Comparison of ENCODE assay signal across 8 cellular contexts in the genomic region with DNA sequence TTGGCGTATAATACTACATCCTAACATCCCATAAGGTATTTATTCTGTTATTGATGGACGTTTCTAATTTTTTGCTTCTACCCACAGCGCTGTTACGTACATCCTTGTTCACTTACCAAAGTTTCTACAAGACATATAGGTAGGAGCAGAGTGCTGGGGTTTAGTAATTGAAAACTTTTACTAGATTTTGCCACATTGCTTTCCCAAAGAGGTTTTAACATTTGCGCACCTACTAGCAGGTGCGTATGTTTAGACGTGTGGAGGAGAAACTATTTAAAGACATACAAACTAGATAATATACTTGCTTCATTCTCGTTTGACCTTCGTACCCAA. TPM values are rescaled to one million over a fixed set of nuclear protein-coding genes. Genes with fewer than 3 reads are reported as not detected.
DNase-seq lines count a peak whose midpoint lies in the region; ATAC-seq, FAIRE-seq and TF ChIP-seq lines count a peak whose summit lies in the region.

No MANE protein-coding gene starts in this region.

- H3K4me1 ChIP-seq in GM12878 (ENCODE audit: control insufficient read depth, insufficient read depth, low read length) (no peaks in the 10 kb centered on the region), mononuclear cell (ENCODE audit: insufficient read depth, low read length) (peaks cover 22% of the 10 kb centered on the region)

- TF ChIP-seq POLR2A in GM12878 (IDR thresholded peaks at IDR 0.05; ENCODE audit: low read depth, low read length): no peak

- no peak for FAIRE-seq in GM12878 (lab: Jason Lieb, UNC)

- peak overlapping the region; percentile 89 for H3K27ac ChIP-seq in GM12878 (ENCODE audit: control insufficient read depth, insufficient read depth)

- intact Hi-C loops in GM12878 (cut with micrococcal nuclease; ENCODE audit: unreplicated experiment): loop anchor here (1.0 to 5.0 kb wide), 5 partner anchors 58 to 372 kb away; partner anchors contain the start of genes LNX2, MTIF3 and POLR1D

- H3K9me3 ChIP-seq in GM12878 (replicated peaks; ENCODE audit: control insufficient read depth, insufficient read depth, low read length) (no peaks in the 10 kb centered on the region), mononuclear cell (ENCODE audit: low read depth, low read length) (no peaks in the 10 kb centered on the region)

- H3K9ac ChIP-seq in GM12878 (ENCODE audit: control insufficient read depth, insufficient read depth, low read length): peak overlapping the region; percentile 95

- CTCF ChIA-PET in GM12878 (lab: Yijun Ruan, JAX): no interaction called here

- TF ChIP-seq CTCF in GM12865 (IDR thresholded peaks at IDR 0.05; ENCODE audit: insufficient read depth, low read depth, low read length, missing control alignments) (no peak), GM12878 (IDR thresholded peaks at IDR 0.05 in 2 of 3, conservative IDR thresholded peaks at IDR 0.05 in 1 of 3; ENCODE audit: control insufficient read depth in 2 of 3, extremely low read depth in 1 of 3, insufficient read depth in 1 of 3, low read depth in 3 of 3, low read length in 3 of 3) (no peak)

- peak overlapping the region; percentile 94 for H3K4me3 ChIP-seq in GM12865 (ENCODE audit: low read depth, low read length)
- H3K4me3 ChIP-seq in GM12878: peak overlapping the region; percentile 94
- H3K4me3 ChIP-seq in mononuclear cell (ENCODE audit: low read length): peak overlapping the region; percentile 90

- SMC1A ChIA-PET in GM12878 (lab: Charles Lee; ENCODE audit: uncharacterized antibody, unreplicated experiment): no interaction called here

- WGBS in GM12878 (ENCODE audit: insufficient coverage, insufficient replicate concordance, low lambda C conversion rate, missing lambda C conversion rate): 2% methylated on average over 9 of the region's 9 CpGs

- no peaks in the 10 kb centered on the region for H4K20me1 ChIP-seq in GM12878 (ENCODE audit: control insufficient read depth, insufficient read depth)

- RAD21 ChIA-PET in GM12878 (lab: Charles Lee; ENCODE audit: unreplicated experiment): interaction anchor here (0.8 to 1.1 kb wide), 2 partner anchors 72 to 265 kb away, joined by 3 read pairs; no protein-coding TSS in a partner anchor

- in situ Hi-C loops in GM12878 (cut with MboI): loop anchor here (5.0 kb wide), 1 partner anchor 78 kb away; the partner anchor contains the start of gene USP12

- H2AFZ ChIP-seq in GM12878 (ENCODE audit: control insufficient read depth, low read depth, low read length): peak overlapping the region; percentile 97

- DNase-seq in GM12865 (ENCODE audit: low read depth): no peak
- no peak for DNase-seq in GM12878 (ENCODE audit: low read depth, low spot score)
- no peak for DNase-seq in NCI-H1436 treated with DMSO at 0.1 percent for 48 hours (lab: John Stamatoyannopoulos, UW)
- DNase-seq in MV-4-11 (lab: John Stamatoyannopoulos, UW): no peak
- DNase-seq in NCI-H510A (lab: John Stamatoyannopoulos, UW): no peak
- no peak for DNase-seq in H4 (ENCODE audit: low spot score)

- H3K27me3 ChIP-seq in GM12878 (replicated peaks in 1 of 2; ENCODE audit: control insufficient read depth in 2 of 2, insufficient read depth in 2 of 2, low read length in 1 of 2) (no peaks in the 10 kb centered on the region), mononuclear cell (ENCODE audit: insufficient read depth, low read length) (no peaks in the 10 kb centered on the region)

- ATAC-seq in HG02981 (IDR thresholded peaks at IDR 0.05; ENCODE audit: unreplicated experiment) (peak; percentile 4), GM12878 (peak; percentile 5)

- H3K79me2 ChIP-seq in GM12878 (ENCODE audit: control insufficient read depth, insufficient read depth, low read length): peaks cover 66% of the 10 kb centered on the region

- POLR2A ChIA-PET in GM12878 (lab: Charles Lee): interaction anchor here (1.1 kb wide), 1 partner anchor 76 kb away, joined by 3 read pairs; no protein-coding TSS in a partner anchor

- TSS peak; percentile 95 for BruUV-seq in GM12878 (replicated peaks; lab: Mats Ljungman, UMichigan)

- no peak for TF ChIP-seq RAD21 in GM12878 (IDR thresholded peaks at IDR 0.05; ENCODE audit: insufficient read depth, low read depth, low read length)

- H3K4me2 ChIP-seq in GM12878 (ENCODE audit: control insufficient read depth, insufficient read depth): peak overlapping the region; percentile 60

- H3K36me3 ChIP-seq in GM12878 (ENCODE audit: control insufficient read depth in 2 of 2, insufficient read depth in 2 of 2, low read length in 1 of 2): peaks cover 0 to 9% of the 10 kb centered on the region in 2 experiments; a peak in 3 of 4 replicates

- no peak for TF ChIP-seq EP300 in GM12878 (IDR thresholded peaks at IDR 0.05; ENCODE audit: borderline replicate concordance in 1 of 2, control insufficient read depth in 1 of 2, low read depth in 2 of 2, low read length in 2 of 2)

TF ChIP-seq in GM12878, 131 proteins besides CTCF, POLR2A, EP300 and RAD21:
- no peak for TF ChIP-seq BMI1 (IDR thresholded peaks at IDR 0.05; ENCODE audit: borderline replicate concordance)
- TF ChIP-seq, protein P1, sequence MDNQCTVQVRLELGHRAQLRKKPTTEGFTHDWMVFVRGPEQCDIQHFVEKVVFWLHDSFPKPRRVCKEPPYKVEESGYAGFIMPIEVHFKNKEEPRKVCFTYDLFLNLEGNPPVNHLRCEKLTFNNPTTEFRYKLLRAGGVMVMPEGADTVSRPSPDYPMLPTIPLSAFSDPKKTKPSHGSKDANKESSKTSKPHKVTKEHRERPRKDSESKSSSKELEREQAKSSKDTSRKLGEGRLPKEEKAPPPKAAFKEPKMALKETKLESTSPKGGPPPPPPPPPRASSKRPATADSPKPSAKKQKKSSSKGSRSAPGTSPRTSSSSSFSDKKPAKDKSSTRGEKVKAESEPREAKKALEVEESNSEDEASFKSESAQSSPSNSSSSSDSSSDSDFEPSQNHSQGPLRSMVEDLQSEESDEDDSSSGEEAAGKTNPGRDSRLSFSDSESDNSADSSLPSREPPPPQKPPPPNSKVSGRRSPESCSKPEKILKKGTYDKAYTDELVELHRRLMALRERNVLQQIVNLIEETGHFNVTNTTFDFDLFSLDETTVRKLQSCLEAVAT (IDR thresholded peaks at IDR 0.05): peak; percentile 13; the same call in 1 of the 2 replicates
TF ChIP-seq in GM12878: peak in this region for 1.

RNA-seq across cellular contexts. Expression of gene RPL21, which starts 0.6 kb away (rescaled TPM):
- 162 and 182 TPM in 2 replicates for total RNA-seq in GM12878 (2013; cell fraction: nucleolus; rRNA removed)
- total RNA-seq in GM12878 (2014; rRNA removed) (1,153 and 1,203 TPM in 2 replicates), GM12878 (2014; rRNA removed; fragmentation: Illumina TruSeq; extraction: Trizol) (3,751 and 3,758 TPM in 2 replicates), GM12878 (2021) (1,747 and 1,749 TPM in 2 replicates), mononuclear cell (1,901 TPM)
- polyA plus RNA-seq in GM12878 (2011; ENCODE audit: low read depth): 2,030 TPM
- polyA plus RNA-seq in GM12878 (2011; rRNA removed) (1,565 and 1,921 TPM in 2 replicates), GM12878 (2014; fragmentation: Illumina TruSeq; extraction: Trizol) (3,148 and 4,027 TPM in 2 replicates), GM12878 (2014; fragmentation: Nextera tagmentation; extraction: Ambion mirVana) (1,000 to 10,000 TPM; 8,593 to 9,760 TPM), GM12878 (2014; rRNA removed) (1,319 and 1,648 TPM in 2 replicates), GM12878 (2016; fragmentation: Nextera tagmentation; extraction: Ambion mirVana) (100 to 1,000 TPM; 817 to 826 TPM)
- polyA plus RNA-seq in GM12878 (2011; cell fraction: cytosol; rRNA removed): 809 and 915 TPM in 2 replicates
- polyA plus RNA-seq in GM12878 (2011; cell fraction: nucleus; rRNA removed): 342 and 414 TPM in 2 replicates
- polyA plus RNA-seq in GM12878 (2012): 2,808 and 3,410 TPM in 2 replicates
- polyA minus RNA-seq in GM12878 (2011; rRNA and poly(A)+ RNA removed): 150 and 230 TPM in 2 replicates
- polyA minus RNA-seq in GM12878 (2011; cell fraction: cytosol; rRNA and poly(A)+ RNA removed): 186 and 240 TPM in 2 replicates
- polyA minus RNA-seq in GM12878 (2011; cell fraction: nucleus; rRNA and poly(A)+ RNA removed): 110 and 148 TPM in 2 replicates
- 875 and 975 TPM in 2 replicates for total RNA-seq in H4 (2014; rRNA removed; shearing (Covaris generic))

RNA-seq across cellular contexts. Expression of gene RASL11A, which starts 19.8 kb away (rescaled TPM):
- total RNA-seq in GM12878 (2013; cell fraction: nucleolus; rRNA removed): 0.25 and 0.32 TPM in 2 replicates
- 0.85 and 1.4 TPM in 2 replicates for total RNA-seq in GM12878 (2014; rRNA removed)
- 0.41 and 0.45 TPM in 2 replicates for total RNA-seq in GM12878 (2014; rRNA removed; fragmentation: Illumina TruSeq; extraction: Trizol)
- 0.29 and 0.41 TPM in 2 replicates for total RNA-seq in GM12878 (2021)
- 0.22 TPM for polyA plus RNA-seq in GM12878 (2011; ENCODE audit: low read depth)
- polyA plus RNA-seq in GM12878 (2011; rRNA removed): 0.14 and 0.35 TPM in 2 replicates
- 0.12 and 0.25 TPM in 2 replicates for polyA plus RNA-seq in GM12878 (2011; cell fraction: cytosol; rRNA removed)
- 0.89 and 0.99 TPM in 2 replicates for polyA plus RNA-seq in GM12878 (2011; cell fraction: nucleus; rRNA removed)
- polyA plus RNA-seq in GM12878 (2012): 0.26 and 0.97 TPM in 2 replicates
- polyA plus RNA-seq in GM12878 (2014; fragmentation: Illumina TruSeq; extraction: Trizol): 0.27 and 1.3 TPM in 2 replicates
- under 1 TPM in 1 of 2 experiments, not detected in 1; 0.04 TPM for polyA plus RNA-seq in GM12878 (2014; fragmentation: Nextera tagmentation; extraction: Ambion mirVana)
- polyA plus RNA-seq in GM12878 (2014; rRNA removed): 0.77 and 0.91 TPM in 2 replicates
- under 1 TPM; 0.10 to 0.39 TPM for polyA plus RNA-seq in GM12878 (2016; fragmentation: Nextera tagmentation; extraction: Ambion mirVana)
- 2.4 TPM in 1 of 2 replicates, not detected in the other for polyA minus RNA-seq in GM12878 (2011; rRNA and poly(A)+ RNA removed)
- polyA minus RNA-seq in GM12878 (2011; cell fraction: cytosol; rRNA and poly(A)+ RNA removed): not detected in 2 replicates
- polyA minus RNA-seq in GM12878 (2011; cell fraction: nucleus; rRNA and poly(A)+ RNA removed): 0.38 TPM in 1 of 2 replicates, not detected in the other
- total RNA-seq in mononuclear cell: 2.7 TPM
- total RNA-seq in H4 (2014; rRNA removed; shearing (Covaris generic)): 31.0 and 36.5 TPM in 2 replicates
